ENCODE assay signal across 28 cellular contexts in genomic region chr4:5923306-5923830, GRCh38. TPM values are rescaled to one million over a fixed set of nuclear protein-coding genes. Genes with fewer than 3 reads are reported as not detected.
"Had no signal": no experiment of that assay in that cellular context is flagged by ENCODE, and none has a peak within 500 bp of the region (broad histone marks: within the 10 kb centered on the region; RNA-seq: fewer than 3 reads in every experiment).

No MANE protein-coding gene starts in this region.

- H3K4me3 ChIP-seq: adrenal gland, cardiac muscle cell, right lobe of liver, tibial nerve, vagina had no signal

- FAIRE-seq: islet of Langerhans, small intestine, TTC549 had no signal

- H3K9me3 Mint-ChIP-seq: activated CD4-positive, alpha-beta T cell treated with anti-CD3 and anti-CD28 coated beads, Interleukin-2, amount 10 ng/mL, durations not matched to agents 7 days and 5 days; dendritic cell treated with granulocyte-macrophage colony-stimulating factor and Interleukin-4, amounts not matched to agents 40 ng/mL and 50 ng/mL, for 4 days; nephron progenitor cell; stimulated activated effector memory CD8-positive, alpha-beta T cell treated with anti-CD3 and anti-CD28 coated beads, Interleukin-12 subunit alpha, Interleukin-12 subunit beta, amount 100 ng/mL, for 72 hours; stimulated activated naive CD8-positive, alpha-beta T cell treated with anti-CD3 and anti-CD28 coated beads, Interleukin-15, amount 100 ng/mL, for 72 hours had no signal

- H3K9ac ChIP-seq: parathyroid adenoma had no signal

- H3K79me2 ChIP-seq: parathyroid adenoma had no signal

- H3K27ac ChIP-seq: adrenal gland, cardiac muscle cell, foreskin keratinocyte, parathyroid adenoma, right lobe of liver, tibial nerve, vagina, WERI-Rb-1 had no signal

- H3K27me3 ChIP-seq: cardiac muscle cell, foreskin keratinocyte, right lobe of liver, tibial nerve, vagina had no signal

- DNase-seq: activated CD4-positive, alpha-beta T cell treated with anti-CD3 and anti-CD28 coated beads, Interleukin-2, amount 10 ng/mL, durations not matched to agents 7 days and 5 days; activated CD4-positive, CD25-positive, alpha-beta regulatory T cell treated with anti-CD3 and anti-CD28 coated beads, Interleukin-2, amount 50 U/mL, for 72 hours; activated CD8-positive, alpha-beta T cell treated with anti-CD3 and anti-CD28 coated beads, Interleukin-2, amount 10 ng/mL, durations not matched to agents 7 days and 5 days; adrenal gland; effector CD4-positive, alpha-beta T cell; erythroblast; foreskin keratinocyte; hippocampal formation; left colon; nephron progenitor cell; nucleus accumbens; right lobe of liver; small intestine; stimulated activated CD4-positive, alpha-beta T cell treated with anti-CD3 and anti-CD28 coated beads, Interleukin-2, amount 100 ng/mL, for 24 hours; stimulated activated naive CD8-positive, alpha-beta T cell treated with anti-CD3 and anti-CD28 coated beads, Interleukin-15, amount 100 ng/mL, for 72 hours; T-helper 1 cell; WERI-Rb-1 had no signal

- H3K36me3 ChIP-seq: adrenal gland, cardiac muscle cell, right lobe of liver, tibial nerve, vagina, WERI-Rb-1 had no signal

- H3K27ac Mint-ChIP-seq: activated CD4-positive, alpha-beta T cell treated with anti-CD3 and anti-CD28 coated beads, Interleukin-2, amount 10 ng/mL, durations not matched to agents 7 days and 5 days; activated CD8-positive, alpha-beta T cell treated with anti-CD3 and anti-CD28 coated beads, Interleukin-2, amount 10 ng/mL, durations not matched to agents 7 days and 5 days; activated naive CD4-positive, alpha-beta T cell treated with anti-CD3 and anti-CD28 coated beads, Interleukin-2, amount 50 U/mL, for 72 hours; dendritic cell treated with granulocyte-macrophage colony-stimulating factor and Interleukin-4, amounts not matched to agents 40 ng/mL and 50 ng/mL, for 4 days; memory B cell; nephron progenitor cell; stimulated activated effector memory CD8-positive, alpha-beta T cell treated with anti-CD3 and anti-CD28 coated beads, Interleukin-12 subunit alpha, Interleukin-12 subunit beta, amount 100 ng/mL, for 72 hours; stimulated activated naive CD8-positive, alpha-beta T cell treated with anti-CD3 and anti-CD28 coated beads, Interleukin-15, amount 100 ng/mL, for 72 hours had no signal

- H3K4me1 Mint-ChIP-seq: activated CD4-positive, alpha-beta T cell treated with anti-CD3 and anti-CD28 coated beads, Interleukin-2, amount 10 ng/mL, durations not matched to agents 7 days and 5 days; memory B cell; stimulated activated naive CD8-positive, alpha-beta T cell treated with anti-CD3 and anti-CD28 coated beads, Interleukin-15, amount 100 ng/mL, for 72 hours had no signal

- H3K9me3 ChIP-seq: adrenal gland, right lobe of liver, tibial nerve, vagina had no signal

- H3K4me3 Mint-ChIP-seq: activated CD4-positive, alpha-beta T cell treated with anti-CD3 and anti-CD28 coated beads, Interleukin-2, amount 10 ng/mL, durations not matched to agents 7 days and 5 days; activated CD8-positive, alpha-beta T cell treated with anti-CD3 and anti-CD28 coated beads, Interleukin-2, amount 10 ng/mL, durations not matched to agents 7 days and 5 days; dendritic cell treated with granulocyte-macrophage colony-stimulating factor and Interleukin-4, amounts not matched to agents 40 ng/mL and 50 ng/mL, for 4 days; memory B cell; nephron progenitor cell; stimulated activated effector memory CD8-positive, alpha-beta T cell treated with anti-CD3 and anti-CD28 coated beads, Interleukin-12 subunit alpha, Interleukin-12 subunit beta, amount 100 ng/mL, for 72 hours; stimulated activated naive CD8-positive, alpha-beta T cell treated with anti-CD3 and anti-CD28 coated beads, Interleukin-15, amount 100 ng/mL, for 72 hours had no signal

- H2AFZ ChIP-seq: parathyroid adenoma had no signal

- H3K4me1 ChIP-seq: adrenal gland, foreskin keratinocyte, parathyroid adenoma, right lobe of liver, tibial nerve, vagina had no signal

- H3K36me3 Mint-ChIP-seq: activated naive CD4-positive, alpha-beta T cell treated with anti-CD3 and anti-CD28 coated beads, Interleukin-2, amount 50 U/mL, for 72 hours; stimulated activated effector memory CD8-positive, alpha-beta T cell treated with anti-CD3 and anti-CD28 coated beads, Interleukin-12 subunit alpha, Interleukin-12 subunit beta, amount 100 ng/mL, for 72 hours had no signal

RNA-seq across cellular contexts. Expression of gene CRMP1, which starts 30.5 kb away (rescaled TPM):
- total RNA-seq: activated CD8-positive, alpha-beta T cell treated with anti-CD3 and anti-CD28 coated beads, Interleukin-2, amount 10 ng/mL, durations not matched to agents 7 days and 5 days; activated naive CD4-positive, alpha-beta T cell treated with anti-CD3 and anti-CD28 coated beads, Interleukin-2, amount 50 U/mL, for 72 hours; foreskin keratinocyte; mononuclear cell had no signal
- polyA plus RNA-seq: foreskin keratinocyte had no signal
